ENCODE assay signal across 16 cellular contexts in the genomic region with DNA sequence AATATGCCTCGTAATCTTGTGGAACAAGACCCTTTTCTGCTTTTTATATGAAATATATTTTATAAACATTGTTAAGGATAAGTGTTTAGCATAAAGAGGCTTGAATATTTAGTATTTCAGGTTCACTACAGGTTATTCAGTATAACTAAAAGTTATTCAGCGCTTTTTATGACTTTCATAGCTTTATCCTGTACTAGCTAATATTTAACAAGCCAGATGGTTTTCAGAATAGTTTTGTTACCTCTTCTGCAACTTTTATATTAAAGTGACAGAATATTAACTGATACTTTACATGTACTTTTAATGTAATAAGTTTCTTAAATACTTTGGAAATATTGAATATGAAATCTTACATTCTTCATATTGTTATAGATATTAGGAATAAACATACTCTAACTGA.
"Had no signal": no experiment of that assay in that cellular context is flagged by ENCODE, and none has a peak within 500 bp of the region (broad histone marks: within the 10 kb centered on the region; RNA-seq: fewer than 3 reads in every experiment).

No MANE protein-coding gene starts in this region.

- H3K9me3 ChIP-seq: ascending aorta, breast epithelium, sigmoid colon, thoracic aorta, upper lobe of right lung had no signal

- H3K4me3 ChIP-seq: ascending aorta, breast epithelium, sigmoid colon, thoracic aorta, upper lobe of right lung had no signal

- H3K36me3 ChIP-seq: breast epithelium had no signal

- DNase-seq: activated CD4-positive, alpha-beta T cell treated with anti-CD3 and anti-CD28 coated beads, Interleukin-2, amount 10 ng/mL, durations not matched to agents 7 days and 5 days; activated CD8-positive, alpha-beta memory T cell treated with anti-CD3 and anti-CD28 coated beads, Interleukin-2, amount 50 U/mL, for 4 hours; activated CD8-positive, alpha-beta T cell treated with anti-CD3 and anti-CD28 coated beads, Interleukin-2, amount 10 ng/mL, durations not matched to agents 7 days and 5 days; activated naive CD4-positive, alpha-beta T cell treated with anti-CD3 and anti-CD28 coated beads, Interleukin-2, amount 50 U/mL, for 16 hours; activated T-cell treated with anti-CD3 and anti-CD28 coated beads, Interleukin-2, amount 50 U/mL, for 4 hours; effector CD8-positive, alpha-beta T cell; foreskin fibroblast; mesenchymal stem cell; naive thymus-derived CD8-positive, alpha-beta T cell; sigmoid colon; stimulated activated naive B cell treated with anti-CD40 and anti-IgM and Interleukin-4, amounts not matched to agents 10 μg/mL and 1 μg/mL and 100 μg/mL, for 72 hours; upper lobe of right lung had no signal

- H3K27ac ChIP-seq: ascending aorta, sigmoid colon, thoracic aorta, upper lobe of right lung had no signal

- ATAC-seq: activated CD4-positive, CD25-positive, alpha-beta regulatory T cell treated with anti-CD3 and anti-CD28 coated beads, Interleukin-2, amount 50 U/mL, for 24 hours; activated CD8-positive, alpha-beta T cell treated with anti-CD3 and anti-CD28 coated beads, Interleukin-2, amount 10 ng/mL, durations not matched to agents 7 days and 5 days; activated T-cell treated with anti-CD3 and anti-CD28 coated beads, Interleukin-2, amount 50 U/mL, for 4 hours; stimulated activated naive B cell treated with anti-CD40 and anti-IgM and Interleukin-4, amounts not matched to agents 10 μg/mL and 1 μg/mL and 100 μg/mL, for 72 hours; upper lobe of right lung had no signal

- H3K4me1 ChIP-seq: ascending aorta, breast epithelium had no signal

- H3K27me3 ChIP-seq: ascending aorta, breast epithelium, sigmoid colon, upper lobe of right lung had no signal
